29 cellular contexts compared by ENCODE assay signal in the genomic region with DNA sequence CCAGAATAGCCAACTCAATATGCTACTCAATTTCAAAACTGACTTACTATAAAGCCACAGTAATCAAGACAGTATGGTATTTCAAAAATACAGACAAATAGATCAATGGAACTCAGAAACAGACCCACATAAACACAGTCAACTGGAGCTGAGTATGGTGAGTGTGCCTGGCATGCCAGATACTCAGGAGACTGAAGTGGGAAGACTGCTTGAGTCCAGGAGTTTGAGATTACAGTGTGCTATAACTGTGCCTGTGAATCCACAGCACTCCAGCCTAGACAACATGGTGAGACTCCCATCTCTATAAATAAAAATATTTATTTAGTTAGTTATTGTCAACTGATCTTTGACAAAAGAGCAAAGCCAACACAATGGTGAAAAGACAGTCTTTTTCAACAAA.
"Had no signal": no experiment of that assay in that cellular context is flagged by ENCODE, and none has a peak within 500 bp of the region (broad histone marks: within the 10 kb centered on the region; RNA-seq: fewer than 3 reads in every experiment).

No MANE protein-coding gene starts in this region.

- H3K4me1 ChIP-seq: adrenal gland, gastrocnemius medialis had no signal

- H3K36me3 ChIP-seq: adrenal gland, gastrocnemius medialis had no signal

- H3K27ac ChIP-seq: adrenal gland, body of pancreas, coronary artery, dorsolateral prefrontal cortex, foreskin keratinocyte, gastrocnemius medialis, heart left ventricle, WERI-Rb-1 had no signal

- H3K27me3 ChIP-seq: adrenal gland, body of pancreas, dorsolateral prefrontal cortex, foreskin keratinocyte, gastrocnemius medialis, heart left ventricle had no signal

- ATAC-seq: activated CD4-positive, alpha-beta T cell treated with anti-CD3 and anti-CD28 coated beads for 36 hours; activated CD8-positive, alpha-beta memory T cell treated with anti-CD3 and anti-CD28 coated beads, Interleukin-2, amount 10 ng/mL, durations not matched to agents 7 days and 5 days; activated CD8-positive, alpha-beta T cell treated with anti-CD3 and anti-CD28 coated beads, Interleukin-2, amount 10 ng/mL, durations not matched to agents 7 days and 5 days; activated naive CD8-positive, alpha-beta T cell treated with anti-CD3 and anti-CD28 coated beads, Interleukin-2, amount 50 U/mL, for 24 hours; body of pancreas; esophagus mucosa; foreskin keratinocyte; gastrocnemius medialis had no signal

- H3K9me3 ChIP-seq: adrenal gland, body of pancreas, gastrocnemius medialis had no signal

- DNase-seq: activated CD4-positive, alpha-beta memory T cell treated with anti-CD3 and anti-CD28 coated beads for 36 hours; activated CD4-positive, alpha-beta T cell treated with anti-CD3 and anti-CD28 coated beads for 36 hours; activated CD4-positive, alpha-beta T cell treated with anti-CD3 and anti-CD28 coated beads, Interleukin-2, amount 10 ng/mL, durations not matched to agents 24 days and 14 days; activated CD4-positive, CD25-positive, alpha-beta regulatory T cell; activated CD4-positive, CD25-positive, alpha-beta regulatory T cell treated with anti-CD3 and anti-CD28 coated beads, Interleukin-2, amount 50 U/mL, for 72 hours; activated CD8-positive, alpha-beta memory T cell treated with anti-CD3 and anti-CD28 coated beads, Interleukin-2, amount 10 ng/mL, durations not matched to agents 7 days and 5 days; activated CD8-positive, alpha-beta memory T cell treated with anti-CD3 and anti-CD28 coated beads, Interleukin-2, amount 50 U/mL, for 4 hours; activated CD8-positive, alpha-beta T cell treated with anti-CD3 and anti-CD28 coated beads, Interleukin-2, amount 10 ng/mL, durations not matched to agents 7 days and 5 days; activated effector memory CD4-positive, alpha-beta T cell treated with anti-CD3 and anti-CD28 coated beads, Interleukin-2, amount 50 U/mL, for 16 hours; activated naive CD4-positive, alpha-beta T cell treated with anti-CD3 and anti-CD28 coated beads for 36 hours; activated naive CD8-positive, alpha-beta T cell treated with anti-CD3 and anti-CD28 coated beads for 36 hours; activated naive CD8-positive, alpha-beta T cell treated with anti-CD3 and anti-CD28 coated beads, Interleukin-2, amount 50 U/mL, for 24 hours; activated T-cell treated with anti-CD3 and anti-CD28 coated beads, Interleukin-2, amount 50 U/mL, for 1 hour; activated T-cell treated with anti-CD3 and anti-CD28 coated beads, Interleukin-2, amount 50 U/mL, for 48 hours; adrenal gland; amygdala; aorta; body of pancreas; dorsolateral prefrontal cortex; effector memory CD4-positive, alpha-beta T cell; endodermal cell; foreskin keratinocyte; gastrocnemius medialis; glutamatergic neuron; heart left ventricle; T1000; WERI-Rb-1 had no signal

- H3K4me3 ChIP-seq: adrenal gland, body of pancreas, coronary artery, dorsolateral prefrontal cortex, gastrocnemius medialis, heart left ventricle had no signal
